In the genomic region with DNA sequence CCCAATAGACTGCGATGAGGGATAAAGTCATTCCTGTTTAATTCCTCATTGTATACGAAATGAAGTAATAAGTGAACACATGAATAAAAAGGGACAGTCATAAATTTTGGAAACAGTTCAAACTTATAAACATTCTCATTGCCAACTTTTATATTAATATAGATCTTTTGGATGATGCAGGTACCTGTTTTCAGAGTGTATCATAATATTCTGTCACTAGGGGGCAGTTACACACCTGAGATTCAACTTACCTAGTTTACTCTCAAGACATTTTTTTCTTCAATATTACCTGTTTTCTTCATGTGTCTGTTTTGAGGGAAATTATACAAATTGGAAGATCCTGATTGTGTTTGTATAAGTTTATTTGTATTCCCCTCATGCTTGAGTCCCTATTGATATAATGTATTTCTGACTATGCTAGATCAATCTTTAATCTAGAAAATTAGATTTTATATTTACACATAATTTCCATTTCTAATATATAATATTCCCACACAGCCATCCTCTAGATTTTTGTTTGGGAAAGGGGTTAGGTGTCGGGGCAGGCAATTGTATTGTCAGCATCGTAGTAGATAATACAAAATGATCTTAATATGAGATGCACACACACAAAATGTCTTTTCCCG, we compare ENCODE assay signal across 9 cellular contexts. TPM values are rescaled to one million over a fixed set of nuclear protein-coding genes. Genes with fewer than 3 reads are reported as not detected.
DNase-seq lines count a peak whose midpoint lies in the region; ATAC-seq and TF ChIP-seq lines count a peak whose summit lies in the region.
"Had no signal": no experiment of that assay in that cellular context is flagged by ENCODE, and none has a peak within 500 bp of the region (broad histone marks: within the 10 kb centered on the region; RNA-seq: fewer than 3 reads in every experiment).

No MANE protein-coding gene starts in this region.

- in situ Hi-C loops in Panc1 (cut with HindIII; ENCODE audit: low pct_unique_long_range_greater_than_20kb, low sequenced_read_pairs) = no loop called here

- H3K4me1 ChIP-seq in Panc1 (ENCODE audit: control insufficient read depth, insufficient read depth, low read length) = no peaks in the 10 kb centered on the region

- no peak overlapping the region for H3K4me3 ChIP-seq in Panc1 (ENCODE audit: low read depth in 2 of 2, low read length in 2 of 2)

- no peak overlapping the region for H3K27ac ChIP-seq in 22Rv1
- no peak overlapping the region for H3K27ac ChIP-seq in Panc1 (ENCODE audit: low read length)

- no peaks in the 10 kb centered on the region for H3K36me3 ChIP-seq in Panc1 (ENCODE audit: control insufficient read depth, insufficient read depth, low read length)

- ATAC-seq in Panc1 (no peak), GM21367 (IDR thresholded peaks at IDR 0.05; ENCODE audit: unreplicated experiment) (no peak)

- no peaks in the 10 kb centered on the region for H3K27me3 ChIP-seq in Panc1 (ENCODE audit: control insufficient read depth, insufficient read depth, low read length)

- intact Hi-C loops in Panc1 (cut with micrococcal nuclease; ENCODE audit: unreplicated experiment) = no loop called here

- POLR2A ChIA-PET in Panc1 (lab: Charles Lee) = no interaction called here

- CTCF ChIA-PET in Panc1 (lab: Charles Lee) = no interaction called here

- H3K9me3 ChIP-seq in Panc1 (ENCODE audit: control insufficient read depth, insufficient read depth, low read depth, low read length) = no peaks in the 10 kb centered on the region

- BruUV-seq in Panc1 (replicated peaks; lab: Mats Ljungman, UMichigan) = no TSS peak

- DNase-seq in GM10266 (ENCODE audit: extremely low spot score) (no peak), Panc1 (ENCODE audit: low read depth, low spot score) (no peak), iPS-NIHi11 (ENCODE audit: low spot score) (peak; percentile 22), T1000 (lab: John Stamatoyannopoulos, UW) (no peak), EL (no peak), NCI-H2029 (lab: John Stamatoyannopoulos, UW) (no peak)
- DNase-seq: GDM1 had no signal

- TF ChIP-seq CTCF in 22Rv1 (IDR thresholded peaks at IDR 0.05) = peak; percentile 80
- peak; percentile 52 for TF ChIP-seq CTCF in GM10266 (IDR thresholded peaks at IDR 0.05; ENCODE audit: control insufficient read depth, insufficient read depth, low read depth, missing control alignments)
- peak; percentile 71; the same call in 1 of the 2 replicates for TF ChIP-seq CTCF in Panc1 (IDR thresholded peaks at IDR 0.05)

RNA-seq across cellular contexts. Expression of a gene that starts 18.3 kb away (rescaled TPM):
- 13.6 TPM for total RNA-seq in Panc1 (2021; ENCODE audit: unreplicated experiment)
- polyA plus RNA-seq in Panc1 (2012; ENCODE audit: insufficient read length) = 8.8 TPM
